ENCODE assay signal across 8 cellular contexts in genomic region chr3:9500108-9501050, GRCh38. TPM values are rescaled to one million over a fixed set of nuclear protein-coding genes. Genes with fewer than 3 reads are reported as not detected.
A peak's percentile ranks its signal among the peaks of the same experiment; 100 is the strongest.
DNase-seq lines count a peak whose midpoint lies in the region; ATAC-seq and TF ChIP-seq lines count a peak whose summit lies in the region.

No MANE protein-coding gene starts in this region.

- in situ Hi-C loops in astrocyte of the cerebellum (cut with HindIII; ENCODE audit: low sequenced_read_pairs), result no loop called here

- peak; percentile 80 for TF ChIP-seq CTCF in astrocyte of the cerebellum (IDR thresholded peaks at IDR 0.05; ENCODE audit: low read depth, low read length, missing control alignments)

- H3K27ac Mint-ChIP-seq in T-helper 17 cell, result no peak overlapping the region

- H3K4me3 Mint-ChIP-seq in T-helper 17 cell, result peak overlapping the region; percentile 71

- no peaks in the 10 kb centered on the region for H3K36me3 Mint-ChIP-seq in T-helper 17 cell (ENCODE audit: low read depth)

- no peaks in the 10 kb centered on the region for H3K9me3 ChIP-seq in T-helper 17 cell (ENCODE audit: control insufficient read depth, low read length, poor library complexity, severe bottlenecking)

- H3K27me3 Mint-ChIP-seq in T-helper 17 cell, result peaks cover 32% of the 10 kb centered on the region

- H3K4me3 ChIP-seq in astrocyte of the cerebellum (ENCODE audit: low read depth, low read length), result peak overlapping the region; percentile 9

- H3K4me1 Mint-ChIP-seq in T-helper 17 cell, result peaks cover 5% of the 10 kb centered on the region

- peak; percentile 8 for DNase-seq in GDM1 (lab: John Stamatoyannopoulos, UW)
- DNase-seq in T-helper 17 cell, result peak; percentile 46 to 60 (median 46)
- peak; percentile 6 for DNase-seq in astrocyte of the cerebellum (ENCODE audit: low read depth)
- peak; percentile 98 for DNase-seq in iPS-NIHi11 (ENCODE audit: low spot score)
- DNase-seq in stimulated activated CD4-positive, alpha-beta T cell treated with anti-CD3 and anti-CD28 coated beads, Interleukin-2, amount 100 ng/mL, for 24 hours, result peak; percentile 71 to 83
- DNase-seq in LoVo (ENCODE audit: low spot score), result no peak
- no peak for DNase-seq in NCI-H2081 (lab: John Stamatoyannopoulos, UW)

- peak; percentile 52 for ATAC-seq in HG03521 (IDR thresholded peaks at IDR 0.05; ENCODE audit: unreplicated experiment)
- peak; percentile 83 for ATAC-seq in T-helper 17 cell

RNA-seq across cellular contexts. Expression of gene LHFPL4, which starts 53.2 kb away (rescaled TPM):
- total RNA-seq in T-helper 17 cell, result not detected

Comparison
In these comparisons a context has a peak if more than half of its experiments do, and no peak if none do; other contexts are left out.
1. DNase-seq: peak in GDM1 (single experiment), T-helper 17 cell (3 of 3), astrocyte of the cerebellum (single experiment), iPS-NIHi11 (single experiment) and stimulated activated CD4-positive, alpha-beta T cell treated with anti-CD3 and anti-CD28 coated beads, Interleukin-2, amount 100 ng/mL, for 24 hours (2 of 2); none in LoVo (single experiment) and NCI-H2081 (0 of 2).